8 cellular contexts compared by ENCODE assay signal in genomic region chr11:46593550-46594382, GRCh38. TPM values are rescaled to one million over a fixed set of nuclear protein-coding genes. Genes with fewer than 3 reads are reported as not detected.
DNase-seq lines count a peak whose midpoint lies in the region; ATAC-seq and TF ChIP-seq lines count a peak whose summit lies in the region.

TSS of gene AMBRA1 (minus strand) at chr11:46594023. CDS start at chr11:46548380, 45,643 bp downstream.

- ATAC-seq in activated T-helper 17 cell treated with anti-CD3 and anti-CD28 coated beads, Interleukin-2, amount 50 U/mL, for 72 hours (replicated peaks): peak; percentile 89
- ATAC-seq in natural killer cell: peak; percentile 95 to 97 (median 95)

- DNase-seq in GM23248 (peak; percentile 95), LHCN-M2 (ENCODE audit: low read depth) (peak; percentile 91), RWPE1 (ENCODE audit: low spot score) (peak; percentile 72), fibroblast of peridontal ligament (ENCODE audit: extremely low read depth) (peak; percentile 95), natural killer cell (peak; percentile 75)
- peak; percentile 60 to 83 (median 76) for DNase-seq in stimulated activated naive CD4-positive, alpha-beta T cell (lab: John Stamatoyannopoulos, UW)

- POLR2A ChIA-PET in RWPE1 (lab: Yijun Ruan, JAX; ENCODE audit: low non-redundant PET): interaction anchor here (0.5 kb wide), 1 partner anchor 18 kb away, joined by 3 read pairs; no protein-coding TSS in a partner anchor

- peak within 1 kb of the TSS; percentile 94 for H3K27ac Mint-ChIP-seq in activated T-helper 17 cell treated with anti-CD3 and anti-CD28 coated beads, Interleukin-2, amount 50 U/mL, for 72 hours
- peak within 1 kb of the TSS; percentile 87 to 89 for H3K27ac Mint-ChIP-seq in natural killer cell

- H3K4me1 Mint-ChIP-seq in activated T-helper 17 cell treated with anti-CD3 and anti-CD28 coated beads, Interleukin-2, amount 50 U/mL, for 72 hours: peaks cover 18% of the 10 kb centered on the region
- peaks cover 39 to 40% of the 10 kb centered on the region in 2 donors for H3K4me1 Mint-ChIP-seq in natural killer cell

- peak within 1 kb of the TSS; percentile 99 for H2AFZ ChIP-seq in GM23248

- H3K36me3 Mint-ChIP-seq in activated T-helper 17 cell treated with anti-CD3 and anti-CD28 coated beads, Interleukin-2, amount 50 U/mL, for 72 hours (ENCODE audit: low read depth): peaks cover 8% of the 10 kb centered on the region
- H3K36me3 Mint-ChIP-seq in natural killer cell: no peaks in the 10 kb centered on the region

- H3K9me2 ChIP-seq in DOHH2 (replicated peaks; ENCODE audit: control insufficient read depth, low read length) (no peaks in the 10 kb centered on the region), GM23248 (ENCODE audit: insufficient read depth) (no peaks in the 10 kb centered on the region)

- H3K27ac ChIP-seq in DOHH2 (ENCODE audit: low read depth, low read length) (peak within 1 kb of the TSS; percentile 28; the same call in 1 of the 2 replicates), GM23248 (peak within 1 kb of the TSS; percentile 66), RWPE1 (peak within 1 kb of the TSS; percentile 77)

- H3K79me2 ChIP-seq in DOHH2 (ENCODE audit: control insufficient read depth, low read length): peaks cover 51% of the 10 kb centered on the region
- peaks cover 50% of the 10 kb centered on the region for H3K79me2 ChIP-seq in GM23248 (ENCODE audit: insufficient read depth)

- H3K36me3 ChIP-seq in DOHH2 (ENCODE audit: control insufficient read depth, low read length) (no peaks in the 10 kb centered on the region), GM23248 (ENCODE audit: low read depth) (no peaks in the 10 kb centered on the region)

- H3K4me2 ChIP-seq in DOHH2 (ENCODE audit: low read length): peak within 1 kb of the TSS; percentile 89
- peak within 1 kb of the TSS; percentile 98 for H3K4me2 ChIP-seq in GM23248 (ENCODE audit: unreplicated experiment)

- no peaks in the 10 kb centered on the region for H3K27me3 Mint-ChIP-seq in activated T-helper 17 cell treated with anti-CD3 and anti-CD28 coated beads, Interleukin-2, amount 50 U/mL, for 72 hours
- no peaks in the 10 kb centered on the region for H3K27me3 Mint-ChIP-seq in natural killer cell (ENCODE audit: low read depth in 2 of 2)

- H4K20me1 ChIP-seq in DOHH2 (ENCODE audit: control insufficient read depth, insufficient read depth, low read depth, low read length): no peaks in the 10 kb centered on the region
- 0 out of 2 replicates have a peak, but pooled peaks cover 3% of the 10 kb centered on the region for H4K20me1 ChIP-seq in GM23248 (ENCODE audit: insufficient read depth)

- peak within 1 kb of the TSS; percentile 95 for H3K4me3 Mint-ChIP-seq in activated T-helper 17 cell treated with anti-CD3 and anti-CD28 coated beads, Interleukin-2, amount 50 U/mL, for 72 hours
- peak within 1 kb of the TSS; percentile 97 for H3K4me3 Mint-ChIP-seq in natural killer cell

- in situ Hi-C loops in GM23248 (cut with MboI): no loop called here

- CTCF ChIA-PET in RWPE1 (lab: Yijun Ruan, JAX): interaction anchor here (0.6 kb wide), 2 partner anchors 205 to 225 kb away, joined by 3 read pairs; no protein-coding TSS in a partner anchor

- H3K9me3 Mint-ChIP-seq in activated T-helper 17 cell treated with anti-CD3 and anti-CD28 coated beads, Interleukin-2, amount 50 U/mL, for 72 hours: no peaks in the 10 kb centered on the region
- no peaks in the 10 kb centered on the region for H3K9me3 Mint-ChIP-seq in natural killer cell

- 1% methylated on average over 52 to 54 of the region's 54 CpGs for WGBS in GM23248 (ENCODE audit: low coverage in 1 of 2, low lambda C conversion rate in 2 of 2, missing lambda C conversion rate in 2 of 2), 2 experiments

- TF ChIP-seq CTCF in DOHH2 (IDR thresholded peaks at IDR 0.05; ENCODE audit: low read depth, low read length, poor library complexity, severe bottlenecking): no peak
- no peak for TF ChIP-seq CTCF in RWPE1 (conservative IDR thresholded peaks at IDR 0.05; ENCODE audit: low read depth)
- no peak for TF ChIP-seq CTCF in natural killer cell (IDR thresholded peaks at IDR 0.05)

- H3F3A ChIP-seq in DOHH2 (ENCODE audit: control insufficient read depth, insufficient read depth) (no peaks in the 10 kb centered on the region), GM23248 (ENCODE audit: insufficient read depth) (peaks cover 17% of the 10 kb centered on the region)

- H3K27me3 ChIP-seq in DOHH2 (ENCODE audit: control insufficient read depth, low read length) (no peaks in the 10 kb centered on the region), GM23248 (replicated peaks; ENCODE audit: insufficient read depth) (no peaks in the 10 kb centered on the region)

- H3K9me3 ChIP-seq in DOHH2 (ENCODE audit: control insufficient read depth, insufficient read depth, low read length): no peaks in the 10 kb centered on the region
- H3K9me3 ChIP-seq in GM23248 (ENCODE audit: low read depth): no peaks in the 10 kb centered on the region

- intact Hi-C loops in natural killer cell (cut with micrococcal nuclease): loop anchor here (1.0 kb wide), 1 partner anchor 24 kb away; the partner anchor contains the start of genes ATG13 and HARBI1

- H3K4me3 ChIP-seq in DOHH2 (ENCODE audit: low read length) (peak within 1 kb of the TSS; percentile 82), GM23248 (peak within 1 kb of the TSS; percentile 93)

- peaks cover 26% of the 10 kb centered on the region for H3K4me1 ChIP-seq in DOHH2 (ENCODE audit: control insufficient read depth, low read length)
- H3K4me1 ChIP-seq in GM23248 (ENCODE audit: insufficient read depth): peaks cover 27% of the 10 kb centered on the region

- H3K9ac ChIP-seq in GM23248: peak within 1 kb of the TSS; percentile 92

RNA-seq across cellular contexts. Expression of gene AMBRA1, which starts in this region (rescaled TPM):
- total RNA-seq in GM23248 (2014; rRNA removed; shearing (Covaris generic)): 20.1 and 46.0 TPM in 2 replicates
- polyA plus RNA-seq in GM23248 (2016; fragmentation: Nextera tagmentation; extraction: Ambion mirVana): 5.0 and 5.2 TPM in 2 replicates
- 19.8 and 20.9 TPM in 2 replicates for total RNA-seq in LHCN-M2 (2014; rRNA removed)
- 10.3 TPM for polyA plus RNA-seq in LHCN-M2 (2012)
- total RNA-seq in activated T-helper 17 cell treated with anti-CD3 and anti-CD28 coated beads, Interleukin-2, amount 50 U/mL, for 72 hours: 10 to 100 TPM; 28.2 to 30.3 TPM
- total RNA-seq in natural killer cell: 10 to 100 TPM; 41.3 to 52.7 (median 46.2) TPM

Comparison
In these comparisons a context has a peak if more than half of its experiments do, and no peak if none do; other contexts are left out.
1. Peak in every context shown above with its lines: DNase-seq, ATAC-seq, H3K4me3 ChIP-seq and H3K27ac ChIP-seq.